9 cellular contexts compared by ENCODE assay signal in the genomic region with DNA sequence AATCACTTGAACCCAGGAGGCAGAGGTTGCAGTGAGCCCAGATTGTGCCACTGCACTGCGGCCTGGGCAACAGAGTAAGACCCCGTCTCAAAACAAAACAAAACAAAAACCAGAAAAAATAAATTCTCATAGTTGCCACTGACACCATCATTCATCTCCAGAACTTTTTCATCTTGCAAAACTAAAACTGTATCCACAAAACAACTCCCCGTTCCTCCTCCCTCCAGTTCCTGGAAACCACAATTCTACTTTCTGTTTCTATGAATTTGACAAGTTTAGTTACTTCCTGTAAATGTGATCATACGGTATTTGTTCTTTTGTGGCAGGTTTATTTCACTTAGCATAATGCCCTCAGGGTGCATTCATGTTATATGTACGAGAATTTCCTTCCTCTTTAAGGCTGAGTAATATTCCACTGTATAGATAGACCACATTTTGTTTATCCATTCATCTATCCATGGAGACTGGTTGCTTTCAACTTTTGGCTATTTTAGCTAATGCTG. TPM values are rescaled to one million over a fixed set of nuclear protein-coding genes. Genes with fewer than 3 reads are reported as not detected.
A peak's percentile ranks its signal among the peaks of the same experiment; 100 is the strongest.
DNase-seq lines count a peak whose midpoint lies in the region; ATAC-seq and TF ChIP-seq lines count a peak whose summit lies in the region.
"Had no signal": no experiment of that assay in that cellular context is flagged by ENCODE, and none has a peak within 500 bp of the region (broad histone marks: within the 10 kb centered on the region; RNA-seq: fewer than 3 reads in every experiment).

No MANE protein-coding gene starts in this region.

- DNase-seq in activated naive CD4-positive, alpha-beta T cell treated with anti-CD3 and anti-CD28 coated beads, Interleukin-2, amount 10 ng/mL, durations not matched to agents 7 days and 5 days, result peak; percentile 63
- no peak for DNase-seq in activated naive CD4-positive, alpha-beta T cell treated with Interleukin-2 at 50 U/mL for 16 hours
- DNase-seq in fibroblast of villous mesenchyme (ENCODE audit: low read depth) (peak; percentile 17), upper lobe of left lung (no peak), DMS114 treated with DMSO at 0.1 percent for 48 hours (lab: John Stamatoyannopoulos, UW; ENCODE audit: unreplicated experiment) (no peak), islet precursor cell (no peak)
- DNase-seq: NCI-H345 had no signal

- TF ChIP-seq POLR2A in upper lobe of left lung (IDR thresholded peaks at IDR 0.05), result no peak

- no peak for TF ChIP-seq EP300 in upper lobe of left lung (IDR thresholded peaks at IDR 0.05)

- CTCF ChIA-PET in activated naive CD4-positive, alpha-beta T cell treated with anti-CD3 and anti-CD28 coated beads, Interleukin-2, amount 10 ng/mL, durations not matched to agents 7 days and 5 days (lab: Charles Lee), result interaction anchor here (6.0 kb wide), 1 partner anchor 14 kb away, joined by 51 read pairs; the partner anchor contains the start of gene ADGRE5

- peaks cover 79% of the 10 kb centered on the region for H3K4me1 Mint-ChIP-seq in activated naive CD4-positive, alpha-beta T cell treated with anti-CD3 and anti-CD28 coated beads, Interleukin-2, amount 10 ng/mL, durations not matched to agents 7 days and 5 days
- peaks cover 53% of the 10 kb centered on the region for H3K4me1 Mint-ChIP-seq in T-helper 1 cell treated with Interleukin-12 subunit alpha and Interleukin-12 subunit beta and Interleukin-4 antibody, amounts not matched to agents 30 μg/mL and 1 μg/mL, for 36 hours (ENCODE audit: low read depth)

- H3K9me3 Mint-ChIP-seq in activated naive CD4-positive, alpha-beta T cell treated with anti-CD3 and anti-CD28 coated beads, Interleukin-2, amount 10 ng/mL, durations not matched to agents 7 days and 5 days, result no peaks in the 10 kb centered on the region
- H3K9me3 Mint-ChIP-seq in T-helper 1 cell treated with Interleukin-12 subunit alpha and Interleukin-12 subunit beta and Interleukin-4 antibody, amounts not matched to agents 30 μg/mL and 1 μg/mL, for 36 hours, result no peaks in the 10 kb centered on the region

- TF ChIP-seq CTCF in fibroblast of villous mesenchyme (IDR thresholded peaks at IDR 0.05; ENCODE audit: insufficient read depth, low read depth, low read length) (no peak), upper lobe of left lung (IDR thresholded peaks at IDR 0.05) (no peak)

- no peaks in the 10 kb centered on the region for H3K27me3 ChIP-seq in upper lobe of left lung

- peak overlapping the region; percentile 57 to 81 (median 62) for H3K27ac ChIP-seq in upper lobe of left lung

- H3K27me3 Mint-ChIP-seq in activated naive CD4-positive, alpha-beta T cell treated with anti-CD3 and anti-CD28 coated beads, Interleukin-2, amount 10 ng/mL, durations not matched to agents 7 days and 5 days, result no peaks in the 10 kb centered on the region
- no peaks in the 10 kb centered on the region for H3K27me3 Mint-ChIP-seq in T-helper 1 cell treated with Interleukin-12 subunit alpha and Interleukin-12 subunit beta and Interleukin-4 antibody, amounts not matched to agents 30 μg/mL and 1 μg/mL, for 36 hours (ENCODE audit: low read depth)

- H3K4me1 ChIP-seq in upper lobe of left lung, result peaks cover 50 to 84% (median 58%) of the 10 kb centered on the region in 4 donors

- 49% methylated on average over 5 of the region's 5 CpGs for WGBS in upper lobe of left lung, 2 donors

- H3K4me3 Mint-ChIP-seq in activated naive CD4-positive, alpha-beta T cell treated with anti-CD3 and anti-CD28 coated beads, Interleukin-2, amount 10 ng/mL, durations not matched to agents 7 days and 5 days, result peak overlapping the region; percentile 29
- H3K4me3 Mint-ChIP-seq in T-helper 1 cell treated with Interleukin-12 subunit alpha and Interleukin-12 subunit beta and Interleukin-4 antibody, amounts not matched to agents 30 μg/mL and 1 μg/mL, for 36 hours, result peak overlapping the region; percentile 65

- H3K9me3 ChIP-seq in upper lobe of left lung, result no peaks in the 10 kb centered on the region

- H3K4me3 ChIP-seq in fibroblast of villous mesenchyme (ENCODE audit: low read depth, low read length) (no peak overlapping the region), upper lobe of left lung (no peak overlapping the region)

- H3K27ac Mint-ChIP-seq in activated naive CD4-positive, alpha-beta T cell treated with anti-CD3 and anti-CD28 coated beads, Interleukin-2, amount 10 ng/mL, durations not matched to agents 7 days and 5 days, result peak overlapping the region; percentile 90
- peak overlapping the region; percentile 100 for H3K27ac Mint-ChIP-seq in T-helper 1 cell treated with Interleukin-12 subunit alpha and Interleukin-12 subunit beta and Interleukin-4 antibody, amounts not matched to agents 30 μg/mL and 1 μg/mL, for 36 hours

- no peaks in the 10 kb centered on the region for H3K36me3 ChIP-seq in upper lobe of left lung

- peaks cover 1% of the 10 kb centered on the region for H3K36me3 Mint-ChIP-seq in activated naive CD4-positive, alpha-beta T cell treated with anti-CD3 and anti-CD28 coated beads, Interleukin-2, amount 10 ng/mL, durations not matched to agents 7 days and 5 days
- H3K36me3 Mint-ChIP-seq in T-helper 1 cell treated with Interleukin-12 subunit alpha and Interleukin-12 subunit beta and Interleukin-4 antibody, amounts not matched to agents 30 μg/mL and 1 μg/mL, for 36 hours (ENCODE audit: low read depth), result peaks cover 4% of the 10 kb centered on the region

- ATAC-seq in upper lobe of left lung (ENCODE audit: low FRiP score in 2 of 2) (peak in 1 of 2 donors; percentile 41), HG02973 (IDR thresholded peaks at IDR 0.05; ENCODE audit: unreplicated experiment) (no peak)

RNA-seq across cellular contexts. Expression of gene ADGRE5, which starts 13.2 kb away (rescaled TPM):
- total RNA-seq in fibroblast of villous mesenchyme, result 40.9 and 48.4 TPM in 2 replicates
- total RNA-seq in upper lobe of left lung, result 100 to 1,000 TPM; 123 to 259 (median 227) TPM

RNA-seq across cellular contexts. Expression of gene DDX39A, which starts 51.1 kb away (rescaled TPM):
- total RNA-seq in fibroblast of villous mesenchyme (56.6 and 63.8 TPM in 2 replicates), upper lobe of left lung (100 to 1,000 TPM in 2 of 6 donors, 10 to 100 TPM in 4; 47.6 to 189 (median 86.0) TPM)

Comparison
In these comparisons a context has a peak if more than half of its experiments do, and no peak if none do; other contexts are left out.
1. DNase-seq: peak in activated naive CD4-positive, alpha-beta T cell treated with anti-CD3 and anti-CD28 coated beads, Interleukin-2, amount 10 ng/mL, durations not matched to agents 7 days and 5 days (single experiment) and fibroblast of villous mesenchyme (single experiment); none in activated naive CD4-positive, alpha-beta T cell treated with Interleukin-2 at 50 U/mL for 16 hours (single experiment), upper lobe of left lung (0 of 2), DMS114 treated with DMSO at 0.1 percent for 48 hours (single experiment) and islet precursor cell (single experiment).